Comparison of ENCODE assay signal across 27 cellular contexts in the genomic region with DNA sequence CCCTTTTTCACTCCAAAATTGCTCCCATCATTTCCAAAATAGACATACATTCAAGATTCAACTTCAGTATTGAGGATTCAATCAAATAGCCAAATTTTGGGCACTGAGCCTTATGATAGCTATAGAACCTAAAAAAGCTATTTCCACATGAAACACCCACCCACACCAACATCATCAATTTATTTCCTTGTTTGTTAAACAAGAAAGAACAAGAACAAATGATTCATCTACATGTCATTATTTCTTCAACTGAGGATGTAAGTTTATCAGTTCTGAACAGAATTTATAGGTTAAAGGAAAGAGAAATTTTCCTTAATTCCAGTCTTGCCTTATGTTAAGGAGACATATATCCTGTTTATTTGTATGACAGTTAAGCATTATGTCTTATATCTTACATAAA. TPM values are rescaled to one million over a fixed set of nuclear protein-coding genes. Genes with fewer than 3 reads are reported as not detected.
DNase-seq lines count a peak whose midpoint lies in the region; FAIRE-seq and TF ChIP-seq lines count a peak whose summit lies in the region.
"Had no signal": no experiment of that assay in that cellular context is flagged by ENCODE, and none has a peak within 500 bp of the region (broad histone marks: within the 10 kb centered on the region; RNA-seq: fewer than 3 reads in every experiment).

No MANE protein-coding gene starts in this region.

- no peak for TF ChIP-seq CTCF in bronchial epithelial cell (IDR thresholded peaks at IDR 0.05; ENCODE audit: insufficient read depth, low read length, severe bottlenecking)
- no peak for TF ChIP-seq CTCF in GM10266 (IDR thresholded peaks at IDR 0.05; ENCODE audit: control insufficient read depth, insufficient read depth, low read depth, missing control alignments)

- H3K36me3 ChIP-seq in bronchial epithelial cell (ENCODE audit: control insufficient read depth, insufficient read depth, low read length), result no peaks in the 10 kb centered on the region
- H3K36me3 ChIP-seq: BLaER1 treated with 17β-estradiol and CSF1 and Interleukin-3, amounts not matched to agents 10 nM and 100 nM had no signal

- H3K4me3 ChIP-seq in bronchial epithelial cell (ENCODE audit: low read depth, low read length), result no peak overlapping the region
- H3K4me3 ChIP-seq: BLaER1 treated with 17β-estradiol and CSF1 and Interleukin-3, amounts not matched to agents 10 nM and 100 nM; GM12878 had no signal

- FAIRE-seq in bronchial epithelial cell (lab: Jason Lieb, UNC), result no peak
- FAIRE-seq: A204.1, D721Med, G401.6, GM12878, GM12892, GM18507 had no signal

- no peak overlapping the region for H3K27ac ChIP-seq in epithelial cell of prostate
- H3K27ac ChIP-seq: BLaER1 treated with 17β-estradiol and CSF1 and Interleukin-3, amounts not matched to agents 10 nM and 100 nM; C4-2B had no signal

- H3K27me3 ChIP-seq in bronchial epithelial cell (ENCODE audit: control insufficient read depth, insufficient read depth, low read length), result no peaks in the 10 kb centered on the region
- H3K27me3 ChIP-seq: BLaER1 treated with 17β-estradiol and CSF1 and Interleukin-3, amounts not matched to agents 10 nM and 100 nM had no signal

- DNase-seq in ELR (ENCODE audit: low read depth), result peak; percentile 3
- peak; percentile 37 for DNase-seq in HPDE6-E6E7 (ENCODE audit: extremely low spot score)
- peak; percentile 79 for DNase-seq in bronchial epithelial cell (ENCODE audit: low read depth)
- DNase-seq in epithelial cell of prostate (ENCODE audit: low read depth, low spot score), result peak; percentile 34
- DNase-seq in NCI-H2029 treated with DMSO at 0.1 percent for 48 hours (lab: John Stamatoyannopoulos, UW), result no peak
- DNase-seq in activated effector memory CD4-positive, alpha-beta T cell treated with Interleukin-2 at 50 U/mL for 16 hours, result no peak
- DNase-seq in GM10266 (ENCODE audit: extremely low spot score), result no peak
- DNase-seq in NK-92 treated with Interleukin-12 subunit alpha and Interleukin-12 subunit beta, amount 100 ng/mL, for 24 hours (lab: John Stamatoyannopoulos, UW), result no peak
- DNase-seq: 8988T; ACHN; Caco-2; Calu3; CD4-positive, alpha-beta T cell; CD8-positive, alpha-beta T cell; DMS79 treated with DMSO at 0.1 percent for 48 hours; EL; GF-D8 had no signal

RNA-seq across cellular contexts. Expression of gene DPPA2, which starts 32.2 kb away (rescaled TPM):
- not detected in 2 replicates for total RNA-seq in bronchial epithelial cell
- total RNA-seq: A673; B cell; Caco-2; Calu3; CD4-positive, alpha-beta T cell; CD8-positive, alpha-beta T cell; GM12878 had no signal

RNA-seq across cellular contexts. Expression of gene DPPA4, which starts 53.3 kb away (rescaled TPM):
- not detected in 2 replicates for total RNA-seq in bronchial epithelial cell
- total RNA-seq: A673, Caco-2, Calu3 had no signal

Comparison
In these comparisons a context has a peak if more than half of its experiments do, and no peak if none do; other contexts are left out.
1. DNase-seq: peak in ELR (single experiment), HPDE6-E6E7 (single experiment), bronchial epithelial cell (single experiment) and epithelial cell of prostate (single experiment); none in NCI-H2029 treated with DMSO at 0.1 percent for 48 hours (single experiment), activated effector memory CD4-positive, alpha-beta T cell treated with Interleukin-2 at 50 U/mL for 16 hours (single experiment), GM10266 (single experiment) and NK-92 treated with Interleukin-12 subunit alpha and Interleukin-12 subunit beta, amount 100 ng/mL, for 24 hours (single experiment).